In the genomic region with DNA sequence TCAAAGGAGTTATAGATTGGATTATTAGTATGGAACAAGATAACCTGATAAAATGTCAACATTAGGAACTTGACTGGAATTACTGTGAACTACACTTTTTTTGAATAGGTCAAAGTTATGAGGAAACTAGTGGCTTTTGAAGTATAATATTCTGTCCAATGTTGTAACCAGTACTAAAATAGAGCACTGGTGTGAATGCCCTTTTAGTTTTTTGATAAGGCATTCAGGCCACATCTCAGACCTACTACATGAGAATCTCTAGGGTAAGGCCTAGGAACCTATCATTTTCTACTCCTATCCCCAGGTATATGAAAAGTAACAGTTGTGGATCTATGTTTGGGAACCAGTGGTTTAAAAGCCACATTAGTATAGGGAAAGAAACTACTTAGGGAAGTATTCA, we compare ENCODE assay signal across 20 cellular contexts. TPM values are rescaled to one million over a fixed set of nuclear protein-coding genes. Genes with fewer than 3 reads are reported as not detected.
DNase-seq lines count a peak whose midpoint lies in the region; ATAC-seq and TF ChIP-seq lines count a peak whose summit lies in the region.
"Had no signal": no experiment of that assay in that cellular context is flagged by ENCODE, and none has a peak within 500 bp of the region (broad histone marks: within the 10 kb centered on the region; RNA-seq: fewer than 3 reads in every experiment).

No MANE protein-coding gene starts in this region.

- H3K27me3 Mint-ChIP-seq in stimulated activated naive CD8-positive, alpha-beta T cell treated with anti-CD3 and anti-CD28 coated beads, Interleukin-15, Interleukin-2, amounts not matched to agents 100 ng/mL and 50 ng/mL, for 24 hours, result no peaks in the 10 kb centered on the region
- H3K27me3 Mint-ChIP-seq in stimulated activated naive CD8-positive, alpha-beta T cell treated with anti-CD3 and anti-CD28 coated beads, Interleukin-15, amount 100 ng/mL, for 72 hours, result no peaks in the 10 kb centered on the region
- H3K27me3 Mint-ChIP-seq in activated naive CD8-positive, alpha-beta T cell treated with anti-CD3 and anti-CD28 coated beads for 36 hours, result no peaks in the 10 kb centered on the region
- H3K27me3 Mint-ChIP-seq in stimulated activated naive B cell treated with anti-CD40 and anti-IgM and Interleukin-4, amounts not matched to agents 10 μg/mL and 1 μg/mL and 100 μg/mL, for 72 hours, result no peaks in the 10 kb centered on the region
- no peaks in the 10 kb centered on the region for H3K27me3 Mint-ChIP-seq in activated CD8-positive, alpha-beta memory T cell treated with anti-CD3 and anti-CD28 coated beads, Interleukin-2, amount 10 ng/mL, durations not matched to agents 7 days and 5 days
- no peaks in the 10 kb centered on the region; the same call in none of the 2 replicates for H3K27me3 Mint-ChIP-seq in HFFc6 (ENCODE audit: insufficient read depth)

- CTCF ChIA-PET in activated CD8-positive, alpha-beta memory T cell treated with anti-CD3 and anti-CD28 coated beads, Interleukin-2, amount 10 ng/mL, durations not matched to agents 7 days and 5 days (lab: Charles Lee), result no interaction called here

- no peak overlapping the region for H3K4me3 Mint-ChIP-seq in stimulated activated naive CD8-positive, alpha-beta T cell treated with anti-CD3 and anti-CD28 coated beads, Interleukin-15, Interleukin-2, amounts not matched to agents 100 ng/mL and 50 ng/mL, for 24 hours
- no peak overlapping the region for H3K4me3 Mint-ChIP-seq in stimulated activated naive CD8-positive, alpha-beta T cell treated with anti-CD3 and anti-CD28 coated beads, Interleukin-15, amount 100 ng/mL, for 72 hours
- H3K4me3 Mint-ChIP-seq in activated naive CD8-positive, alpha-beta T cell treated with anti-CD3 and anti-CD28 coated beads for 36 hours, result no peak overlapping the region
- H3K4me3 Mint-ChIP-seq in stimulated activated naive B cell treated with anti-CD40 and anti-IgM and Interleukin-4, amounts not matched to agents 10 μg/mL and 1 μg/mL and 100 μg/mL, for 72 hours, result no peak overlapping the region
- no peak overlapping the region for H3K4me3 Mint-ChIP-seq in activated CD8-positive, alpha-beta memory T cell treated with anti-CD3 and anti-CD28 coated beads, Interleukin-2, amount 10 ng/mL, durations not matched to agents 7 days and 5 days
- no peak overlapping the region for H3K4me3 Mint-ChIP-seq in HFFc6

- H3K9me3 Mint-ChIP-seq in stimulated activated naive CD8-positive, alpha-beta T cell treated with anti-CD3 and anti-CD28 coated beads, Interleukin-15, Interleukin-2, amounts not matched to agents 100 ng/mL and 50 ng/mL, for 24 hours, result no peaks in the 10 kb centered on the region
- no peaks in the 10 kb centered on the region for H3K9me3 Mint-ChIP-seq in stimulated activated naive CD8-positive, alpha-beta T cell treated with anti-CD3 and anti-CD28 coated beads, Interleukin-15, amount 100 ng/mL, for 72 hours
- H3K9me3 Mint-ChIP-seq in activated naive CD8-positive, alpha-beta T cell treated with anti-CD3 and anti-CD28 coated beads for 36 hours, result peaks cover 4% of the 10 kb centered on the region
- no peaks in the 10 kb centered on the region for H3K9me3 Mint-ChIP-seq in stimulated activated naive B cell treated with anti-CD40 and anti-IgM and Interleukin-4, amounts not matched to agents 10 μg/mL and 1 μg/mL and 100 μg/mL, for 72 hours
- no peaks in the 10 kb centered on the region for H3K9me3 Mint-ChIP-seq in activated CD8-positive, alpha-beta memory T cell treated with anti-CD3 and anti-CD28 coated beads, Interleukin-2, amount 10 ng/mL, durations not matched to agents 7 days and 5 days (ENCODE audit: low read depth)
- no peaks in the 10 kb centered on the region for H3K9me3 Mint-ChIP-seq in HFFc6

- H3K27ac Mint-ChIP-seq in stimulated activated naive CD8-positive, alpha-beta T cell treated with anti-CD3 and anti-CD28 coated beads, Interleukin-15, Interleukin-2, amounts not matched to agents 100 ng/mL and 50 ng/mL, for 24 hours, result peak overlapping the region; percentile 16
- peak overlapping the region in 1 of 2 donors; percentile 9 for H3K27ac Mint-ChIP-seq in stimulated activated naive CD8-positive, alpha-beta T cell treated with anti-CD3 and anti-CD28 coated beads, Interleukin-15, amount 100 ng/mL, for 72 hours
- H3K27ac Mint-ChIP-seq in activated naive CD8-positive, alpha-beta T cell treated with anti-CD3 and anti-CD28 coated beads for 36 hours, result peak overlapping the region; percentile 29
- H3K27ac Mint-ChIP-seq in stimulated activated naive B cell treated with anti-CD40 and anti-IgM and Interleukin-4, amounts not matched to agents 10 μg/mL and 1 μg/mL and 100 μg/mL, for 72 hours, result peak overlapping the region; percentile 75
- no peak overlapping the region for H3K27ac Mint-ChIP-seq in activated CD8-positive, alpha-beta memory T cell treated with anti-CD3 and anti-CD28 coated beads, Interleukin-2, amount 10 ng/mL, durations not matched to agents 7 days and 5 days
- no peak overlapping the region for H3K27ac Mint-ChIP-seq in HFFc6
- H3K27ac Mint-ChIP-seq: activated T-helper 2 cell treated with anti-CD3 and anti-CD28 coated beads, Interferon-gamma antibody, Interleukin-2, Interleukin-4, amounts not matched to agents 10 μg/mL and 5 μg/mL and 100 μg/mL, durations not matched to agents 14 hours and 24 hours and 36 hours had no signal

- H3K4me1 Mint-ChIP-seq in stimulated activated naive CD8-positive, alpha-beta T cell treated with anti-CD3 and anti-CD28 coated beads, Interleukin-15, Interleukin-2, amounts not matched to agents 100 ng/mL and 50 ng/mL, for 24 hours (ENCODE audit: low read depth), result peaks cover 76% of the 10 kb centered on the region
- H3K4me1 Mint-ChIP-seq in stimulated activated naive CD8-positive, alpha-beta T cell treated with anti-CD3 and anti-CD28 coated beads, Interleukin-15, amount 100 ng/mL, for 72 hours, result peaks cover 74% of the 10 kb centered on the region
- H3K4me1 Mint-ChIP-seq in activated naive CD8-positive, alpha-beta T cell treated with anti-CD3 and anti-CD28 coated beads for 36 hours, result peaks cover 62% of the 10 kb centered on the region
- peaks cover 32 to 86% of the 10 kb centered on the region in 2 donors for H3K4me1 Mint-ChIP-seq in stimulated activated naive B cell treated with anti-CD40 and anti-IgM and Interleukin-4, amounts not matched to agents 10 μg/mL and 1 μg/mL and 100 μg/mL, for 72 hours
- peaks cover 59% of the 10 kb centered on the region for H3K4me1 Mint-ChIP-seq in activated CD8-positive, alpha-beta memory T cell treated with anti-CD3 and anti-CD28 coated beads, Interleukin-2, amount 10 ng/mL, durations not matched to agents 7 days and 5 days
- peaks cover 38% of the 10 kb centered on the region for H3K4me1 Mint-ChIP-seq in HFFc6 (ENCODE audit: low read depth)

- no peak for DNase-seq in stimulated activated naive CD8-positive, alpha-beta T cell treated with anti-CD3 and anti-CD28 coated beads, Interleukin-15, amount 100 ng/mL, for 72 hours
- DNase-seq in activated naive CD8-positive, alpha-beta T cell treated with anti-CD3 and anti-CD28 coated beads for 36 hours, result no peak
- DNase-seq in left lobe of liver (ENCODE audit: low spot score), result no peak
- DNase-seq in stimulated activated naive B cell treated with anti-CD40 and anti-IgM and Interleukin-4, amounts not matched to agents 10 μg/mL and 1 μg/mL and 100 μg/mL, for 72 hours, result no peak
- no peak for DNase-seq in activated CD8-positive, alpha-beta memory T cell treated with anti-CD3 and anti-CD28 coated beads, Interleukin-2, amount 10 ng/mL, durations not matched to agents 7 days and 5 days
- no peak for DNase-seq in HFFc6
- DNase-seq: central memory CD4-positive, alpha-beta T cell; COR-L47; mucosa of descending colon; NCI-H146; NCI-H510A treated with DMSO at 0.1 percent for 48 hours; retina; spleen; stimulated activated CD4-positive, alpha-beta T cell treated with anti-CD3 and anti-CD28 coated beads, Interleukin-4, amount 100 ng/mL, for 1 hour; stomach; transverse colon had no signal

- TF ChIP-seq CTCF in HFFc6 (IDR thresholded peaks at IDR 0.05), result no peak

- H3K36me3 Mint-ChIP-seq in stimulated activated naive CD8-positive, alpha-beta T cell treated with anti-CD3 and anti-CD28 coated beads, Interleukin-15, Interleukin-2, amounts not matched to agents 100 ng/mL and 50 ng/mL, for 24 hours (ENCODE audit: low read depth), result peaks cover 37% of the 10 kb centered on the region
- peaks cover 36% of the 10 kb centered on the region for H3K36me3 Mint-ChIP-seq in activated naive CD8-positive, alpha-beta T cell treated with anti-CD3 and anti-CD28 coated beads for 36 hours
- H3K36me3 Mint-ChIP-seq in stimulated activated naive B cell treated with anti-CD40 and anti-IgM and Interleukin-4, amounts not matched to agents 10 μg/mL and 1 μg/mL and 100 μg/mL, for 72 hours, result peaks cover 17 to 29% of the 10 kb centered on the region in 2 donors
- peaks cover 27% of the 10 kb centered on the region for H3K36me3 Mint-ChIP-seq in activated CD8-positive, alpha-beta memory T cell treated with anti-CD3 and anti-CD28 coated beads, Interleukin-2, amount 10 ng/mL, durations not matched to agents 7 days and 5 days
- H3K36me3 Mint-ChIP-seq in HFFc6 (ENCODE audit: low read depth), result no peaks in the 10 kb centered on the region

- ATAC-seq in stimulated activated naive CD8-positive, alpha-beta T cell treated with anti-CD3 and anti-CD28 coated beads, Interleukin-15, amount 100 ng/mL, for 72 hours, result no peak
- peak; percentile 52 for ATAC-seq in left lobe of liver
- ATAC-seq in stimulated activated naive B cell treated with anti-CD40 and anti-IgM and Interleukin-4, amounts not matched to agents 10 μg/mL and 1 μg/mL and 100 μg/mL, for 72 hours (replicated peaks), result no peak
- ATAC-seq in HG02759 (IDR thresholded peaks at IDR 0.05; ENCODE audit: unreplicated experiment), result no peak
- no peak for ATAC-seq in activated CD8-positive, alpha-beta memory T cell treated with anti-CD3 and anti-CD28 coated beads, Interleukin-2, amount 10 ng/mL, durations not matched to agents 7 days and 5 days
- ATAC-seq: HCT116, mucosa of descending colon had no signal

RNA-seq across cellular contexts. Expression of gene KMT2E, which starts 16.4 kb away (rescaled TPM):
- 10 to 100 TPM; 58.0 to 62.4 TPM for total RNA-seq in activated naive CD8-positive, alpha-beta T cell treated with anti-CD3 and anti-CD28 coated beads for 36 hours
- total RNA-seq in left lobe of liver, result 22.9 TPM
- 100 to 1,000 TPM; 110 to 127 TPM for total RNA-seq in activated CD8-positive, alpha-beta memory T cell treated with anti-CD3 and anti-CD28 coated beads, Interleukin-2, amount 10 ng/mL, durations not matched to agents 7 days and 5 days
- 10 to 100 TPM; 39.7 to 53.4 (median 50.1) TPM for total RNA-seq in HFFc6 (2021; fragmentation: NEBNext Ultra II Directional; extraction: Animal tissue kit (Norgen Biotek cat#: 25700))

Comparison
In these comparisons a context has a peak if more than half of its experiments do, and no peak if none do; other contexts are left out.
1. H3K27ac Mint-ChIP-seq: peak in stimulated activated naive CD8-positive, alpha-beta T cell treated with anti-CD3 and anti-CD28 coated beads, Interleukin-15, Interleukin-2, amounts not matched to agents 100 ng/mL and 50 ng/mL, for 24 hours (single experiment), activated naive CD8-positive, alpha-beta T cell treated with anti-CD3 and anti-CD28 coated beads for 36 hours (single experiment) and stimulated activated naive B cell treated with anti-CD40 and anti-IgM and Interleukin-4, amounts not matched to agents 10 μg/mL and 1 μg/mL and 100 μg/mL, for 72 hours (single experiment); none in activated CD8-positive, alpha-beta memory T cell treated with anti-CD3 and anti-CD28 coated beads, Interleukin-2, amount 10 ng/mL, durations not matched to agents 7 days and 5 days (single experiment) and HFFc6 (single experiment).